8 cellular contexts compared by ENCODE assay signal in genomic region chr13:108915634-108916497, GRCh38.
DNase-seq lines count a peak whose midpoint lies in the region; ATAC-seq and TF ChIP-seq lines count a peak whose summit lies in the region.

No MANE protein-coding gene starts in this region.

- H3K4me1 ChIP-seq in cardiac muscle cell (ENCODE audit: low read depth): peaks cover 3% of the 10 kb centered on the region
- H3K4me1 ChIP-seq in prostate gland (replicated peaks): no peaks in the 10 kb centered on the region

- H3K9me3 ChIP-seq in cardiac muscle cell (ENCODE audit: low read depth) (no peaks in the 10 kb centered on the region), prostate gland (no peaks in the 10 kb centered on the region)

- peak; percentile 93 for ATAC-seq in GM19023 (IDR thresholded peaks at IDR 0.05; ENCODE audit: unreplicated experiment)
- ATAC-seq in HG03175 (IDR thresholded peaks at IDR 0.05; ENCODE audit: unreplicated experiment): peak; percentile 91

- no peak for TF ChIP-seq CTCF in AG09309 (IDR thresholded peaks at IDR 0.05; ENCODE audit: control insufficient read depth, insufficient read depth, low read depth, low read length, missing control alignments)
- TF ChIP-seq CTCF in cardiac muscle cell (IDR thresholded peaks at IDR 0.05; ENCODE audit: low read depth, low read length): no peak
- TF ChIP-seq CTCF in prostate gland (IDR thresholded peaks at IDR 0.05): no peak

- H3K27me3 ChIP-seq in cardiac muscle cell (no peaks in the 10 kb centered on the region), prostate gland (replicated peaks; ENCODE audit: insufficient read depth) (no peaks in the 10 kb centered on the region)

- 32% methylated on average over 9 of the region's 9 CpGs for WGBS in prostate gland

- no peak for TF ChIP-seq POLR2A in prostate gland (IDR thresholded peaks at IDR 0.05)

- no peak overlapping the region for H3K4me3 ChIP-seq in AG09309 (ENCODE audit: control insufficient read depth, low read depth, low read length)
- H3K4me3 ChIP-seq in cardiac muscle cell: no peak overlapping the region
- no peak overlapping the region for H3K4me3 ChIP-seq in prostate gland

- DNase-seq in AG09309 (ENCODE audit: low read depth) (peak; percentile 55), RPMI7951 (ENCODE audit: low read depth) (peak; percentile 79), cardiac muscle cell (ENCODE audit: low read depth in 1 of 2, low spot score in 1 of 2) (peak; percentile 38 to 92), prostate gland (ENCODE audit: low spot score) (peak; percentile 49), ureter (ENCODE audit: low spot score) (peak; percentile 88)
- DNase-seq in activated naive CD4-positive, alpha-beta T cell (lab: John Stamatoyannopoulos, UW): peak; percentile 6 to 46 (median 20)

- H3K27ac ChIP-seq in cardiac muscle cell (no peak overlapping the region), prostate gland (peak overlapping the region; percentile 21 to 62)

- no peaks in the 10 kb centered on the region for H3K36me3 ChIP-seq in cardiac muscle cell
- H3K36me3 ChIP-seq in prostate gland: no peaks in the 10 kb centered on the region

- intact Hi-C loops in prostate gland (cut with DNase I): no loop called here

Comparison
In these comparisons a context has a peak if more than half of its experiments do, and no peak if none do; other contexts are left out.
1. DNase-seq: peak in every context shown above with its lines; median percentile 88 in ureter; 79 in RPMI7951; 65 in cardiac muscle cell; 55 in AG09309; 49 in prostate gland; 20 in activated naive CD4-positive, alpha-beta T cell.